8 cellular contexts compared by ENCODE assay signal in genomic region chr19:42255766-42256750, GRCh38. TPM values are rescaled to one million over a fixed set of nuclear protein-coding genes. Genes with fewer than 3 reads are reported as not detected.
DNase-seq lines count a peak whose midpoint lies in the region; ATAC-seq, FAIRE-seq and TF ChIP-seq lines count a peak whose summit lies in the region.

No MANE protein-coding gene starts in this region.

- no peak for TF ChIP-seq EP300 in SK-N-SH (IDR thresholded peaks at IDR 0.05; ENCODE audit: borderline replicate concordance in 1 of 2, low read depth in 1 of 2, low read length in 1 of 2)

- H3K9me2 ChIP-seq in SK-N-SH = no peaks in the 10 kb centered on the region

- H3K27me3 ChIP-seq in SK-N-SH (ENCODE audit: insufficient read depth) (no peaks in the 10 kb centered on the region), uterus (no peaks in the 10 kb centered on the region)

- ATAC-seq in mucosa of descending colon (no peak), HG02970 (IDR thresholded peaks at IDR 0.05; ENCODE audit: low FRiP score, unreplicated experiment) (no peak)
- ATAC-seq in activated CD4-positive, CD25-positive, alpha-beta regulatory T cell treated with anti-CD3 and anti-CD28 coated beads, Interleukin-2, amount 50 U/mL, for 24 hours = no peak

- TF ChIP-seq POLR2A in GM12892 (IDR thresholded peaks at IDR 0.05; ENCODE audit: low read depth, low read length) = no peak
- TF ChIP-seq POLR2A in uterus (IDR thresholded peaks at IDR 0.05) = peak in 1 of 2 donors; percentile 22

- H3K9me3 ChIP-seq in SK-N-SH (no peaks in the 10 kb centered on the region), mucosa of descending colon (no peaks in the 10 kb centered on the region), uterus (no peaks in the 10 kb centered on the region)

- peak overlapping the region; percentile 82 for H2AFZ ChIP-seq in SK-N-SH (ENCODE audit: low read depth)

- peak overlapping the region; percentile 99 for H3K4me2 ChIP-seq in SK-N-SH

- intact Hi-C loops in mucosa of descending colon (cut with DNase I, micrococcal nuclease) (no loop called here), uterus (cut with DNase I; ENCODE audit: low total_unique reads) (no loop called here)

- peak; percentile 72 for FAIRE-seq in GM12892 (lab: Jason Lieb, UNC)

- CTCF ChIA-PET in SK-N-SH (lab: Yijun Ruan, JAX) = interaction anchor here (0.7 to 2.2 kb wide), 9 partner anchors 10 to 133 kb away, joined by 3 to 27 read pairs (median 3); partner anchors contain the start of gene GSK3A

- H3K4me1 ChIP-seq in SK-N-SH (ENCODE audit: control insufficient read depth in 1 of 2, insufficient read depth in 2 of 2, low read depth in 1 of 2, low read length in 1 of 2) = peaks cover 4 to 22% of the 10 kb centered on the region in 2 experiments; a peak in 2 of 4 replicates
- H3K4me1 ChIP-seq in mucosa of descending colon (ENCODE audit: low read depth) = peaks cover 13% of the 10 kb centered on the region
- H3K4me1 ChIP-seq in uterus = peaks cover 7 to 10% of the 10 kb centered on the region in 2 donors

- H3K4me3 ChIP-seq in SK-N-SH (ENCODE audit: low read depth in 2 of 2, low read length in 1 of 2) = peak overlapping the region; percentile 89 to 92
- no peak overlapping the region for H3K4me3 ChIP-seq in mucosa of descending colon
- H3K4me3 ChIP-seq in uterus = peak overlapping the region; percentile 85 to 88

- H3K79me2 ChIP-seq in SK-N-SH (ENCODE audit: insufficient read depth) = peaks cover 45% of the 10 kb centered on the region

- POLR2A ChIA-PET in SK-N-SH (lab: Yijun Ruan, JAX) = interaction anchor here (0.7 to 1.9 kb wide), 6 partner anchors 11 to 26 kb away, joined by 3 to 6 read pairs (median 4); partner anchors contain the start of gene CIC

- TF ChIP-seq RAD21 in SK-N-SH (IDR thresholded peaks at IDR 0.05; ENCODE audit: low read length) = no peak

- peaks cover 23% of the 10 kb centered on the region for H3F3A ChIP-seq in SK-N-SH (replicated peaks; ENCODE audit: insufficient read depth)

- TF ChIP-seq CTCF in SK-N-SH (IDR thresholded peaks at IDR 0.05) = no peak
- no peak for TF ChIP-seq CTCF in mucosa of descending colon (IDR thresholded peaks at IDR 0.05)
- TF ChIP-seq CTCF in uterus (IDR thresholded peaks at IDR 0.05) = no peak

- WGBS in SK-N-SH (ENCODE audit: low lambda C conversion rate) = 3% methylated on average over 28 of the region's 38 CpGs

- DNase-seq in AG08395 (ENCODE audit: low spot score) (peak; percentile 37), GM12892 (ENCODE audit: insufficient read length) (no peak), SK-N-SH (peak; percentile 77), epidermal melanocyte (ENCODE audit: insufficient read length, low spot score) (peak; percentile 42), mucosa of descending colon (peak; percentile 49 to 76 (median 72)), uterus (peak; percentile 62 to 66)

- H3K27ac ChIP-seq in SK-N-SH (ENCODE audit: low read depth in 2 of 2, low read length in 1 of 2) (peak overlapping the region; percentile 97 to 98), uterus (peak overlapping the region; percentile 99 to 100)

- H3K36me3 ChIP-seq in SK-N-SH (replicated peaks in 1 of 2; ENCODE audit: control insufficient read depth in 1 of 2, insufficient read depth in 2 of 2, low read length in 1 of 2) = no peaks in the 10 kb centered on the region
- H3K36me3 ChIP-seq in mucosa of descending colon (ENCODE audit: low read depth) = no peaks in the 10 kb centered on the region
- H3K36me3 ChIP-seq in uterus = no peaks in the 10 kb centered on the region

- H3K9ac ChIP-seq in SK-N-SH = peak overlapping the region; percentile 90

- peaks cover 21% of the 10 kb centered on the region for H4K20me1 ChIP-seq in SK-N-SH (ENCODE audit: insufficient read depth)

TF ChIP-seq in SK-N-SH, 30 proteins besides CTCF, POLR2A, EP300 and RAD21:
- TF ChIP-seq IRF3 (IDR thresholded peaks at IDR 0.05; ENCODE audit: low read depth, low read length) = no peak
- peak; percentile 43; the same call in 1 of the 2 replicates for TF ChIP-seq POLR2AphosphoS5 (IDR thresholded peaks at IDR 0.05; ENCODE audit: low read depth, low read length)
- 0 out of 2 replicates have a peak, but pooled peaks have one; percentile 7 for TF ChIP-seq TCF12 (IDR thresholded peaks at IDR 0.05)
- no peak for TF ChIP-seq MEF2A (IDR thresholded peaks at IDR 0.05; ENCODE audit: borderline replicate concordance, low read depth)
- no peak for TF ChIP-seq SMC3 (IDR thresholded peaks at IDR 0.05; ENCODE audit: low read depth, low read length)
- TF ChIP-seq FOXJ3 (CRISPR knock-in tag; IDR thresholded peaks at IDR 0.05) = no peak
- TF ChIP-seq RCOR1 (IDR thresholded peaks at IDR 0.05; ENCODE audit: low read length) = no peak
- TF ChIP-seq USF2 (IDR thresholded peaks at IDR 0.05; ENCODE audit: borderline replicate concordance, low read depth, low read length) = no peak
- no peak for TF ChIP-seq GABPA (IDR thresholded peaks at IDR 0.05; ENCODE audit: low read depth)
- no peak for TF ChIP-seq NRF1 (IDR thresholded peaks at IDR 0.05; ENCODE audit: low read depth, low read length)
- TF ChIP-seq TEAD4 (IDR thresholded peaks at IDR 0.05; ENCODE audit: borderline replicate concordance, insufficient read depth) = no peak
- no peak for TF ChIP-seq SIN3A (IDR thresholded peaks at IDR 0.05; ENCODE audit: borderline replicate concordance, low read depth, low read length)
- no peak for TF ChIP-seq ELF1 (IDR thresholded peaks at IDR 0.05)
- TF ChIP-seq TAF1 (IDR thresholded peaks at IDR 0.05; ENCODE audit: borderline replicate concordance, low read depth, low read length) = no peak; the same call in 1 of the 2 replicates
- TF ChIP-seq, protein P1, sequence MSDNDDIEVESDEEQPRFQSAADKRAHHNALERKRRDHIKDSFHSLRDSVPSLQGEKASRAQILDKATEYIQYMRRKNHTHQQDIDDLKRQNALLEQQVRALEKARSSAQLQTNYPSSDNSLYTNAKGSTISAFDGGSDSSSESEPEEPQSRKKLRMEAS (IDR thresholded peaks at IDR 0.05; ENCODE audit: low read depth) = peak; percentile 11; the same call in 1 of the 2 replicates
- TF ChIP-seq EZH2phosphoT487 (IDR thresholded peaks at IDR 0.05; ENCODE audit: borderline replicate concordance, low read depth) = no peak
- no peak for TF ChIP-seq FOSL2 (IDR thresholded peaks at IDR 0.05; ENCODE audit: borderline replicate concordance, low read depth)
TF ChIP-seq in SK-N-SH: peak in this region for 3.

RNA-seq across cellular contexts. Expression of gene ERF, which starts 1.1 kb away (rescaled TPM):
- 10.6 TPM for polyA plus RNA-seq in GM12892 (2012; ENCODE audit: missing spikeins)
- 89.6 and 94.5 TPM in 2 replicates for polyA plus RNA-seq in SK-N-SH (2012; rRNA removed)
- polyA plus RNA-seq in SK-N-SH (2012; cell fraction: cytosol; rRNA removed) = 38.5 and 54.1 TPM in 2 replicates
- 101 and 184 TPM in 2 replicates for polyA plus RNA-seq in SK-N-SH (2012; cell fraction: nucleus; rRNA removed)
- 10 to 100 TPM; 35.7 to 75.2 (median 42.0) TPM for total RNA-seq in mucosa of descending colon
- 100 to 1,000 TPM in 1 of 4 donors, 10 to 100 TPM in 3; 14.1 to 141 (median 42.9) TPM for total RNA-seq in uterus

RNA-seq across cellular contexts. Expression of gene CIC, which starts 13.0 kb away (rescaled TPM):
- 6.1 TPM for polyA plus RNA-seq in GM12892 (2012; ENCODE audit: missing spikeins)
- 8.6 and 16.9 TPM in 2 replicates for polyA plus RNA-seq in SK-N-SH (2012; rRNA removed)
- 7.7 and 12.5 TPM in 2 replicates for polyA plus RNA-seq in SK-N-SH (2012; cell fraction: cytosol; rRNA removed)
- polyA plus RNA-seq in SK-N-SH (2012; cell fraction: nucleus; rRNA removed) = 67.2 and 121 TPM in 2 replicates
- total RNA-seq in mucosa of descending colon = 10 to 100 TPM; 47.3 to 78.0 (median 50.0) TPM
- 100 to 1,000 TPM in 1 of 4 donors, 10 to 100 TPM in 3; 28.7 to 155 (median 47.4) TPM for total RNA-seq in uterus

RNA-seq across cellular contexts. Expression of gene GSK3A, which starts 13.7 kb away (rescaled TPM):
- polyA plus RNA-seq in GM12892 (2012; ENCODE audit: missing spikeins) = 21.9 TPM
- 42.1 and 47.2 TPM in 2 replicates for polyA plus RNA-seq in SK-N-SH (2012; rRNA removed)
- polyA plus RNA-seq in SK-N-SH (2012; cell fraction: cytosol; rRNA removed) = 26.1 and 35.6 TPM in 2 replicates
- polyA plus RNA-seq in SK-N-SH (2012; cell fraction: nucleus; rRNA removed) = 27.6 and 44.6 TPM in 2 replicates
- total RNA-seq in mucosa of descending colon = 10 to 100 TPM; 41.8 to 52.0 (median 46.9) TPM
- total RNA-seq in uterus = 10 to 100 TPM in 3 of 4 donors, 1 to 10 TPM in 1; 3.5 to 44.3 (median 34.4) TPM

RNA-seq across cellular contexts. Expression of gene ZNF526, which starts 35.9 kb away (rescaled TPM):
- polyA plus RNA-seq in GM12892 (2012; ENCODE audit: missing spikeins) = 3.5 TPM
- 3.5 and 4.0 TPM in 2 replicates for polyA plus RNA-seq in SK-N-SH (2012; rRNA removed)
- polyA plus RNA-seq in SK-N-SH (2012; cell fraction: cytosol; rRNA removed) = 1.7 and 2.6 TPM in 2 replicates
- 3.4 and 4.3 TPM in 2 replicates for polyA plus RNA-seq in SK-N-SH (2012; cell fraction: nucleus; rRNA removed)
- 10 to 100 TPM in 2 of 3 donors, 1 to 10 TPM in 1; 9.9 to 13.4 (median 10.4) TPM for total RNA-seq in mucosa of descending colon
- 10 to 100 TPM in 2 of 4 donors, 1 to 10 TPM in 2; 1.0 to 20.6 (median 8.4) TPM for total RNA-seq in uterus

RNA-seq across cellular contexts. Expression of gene DEDD2, which starts 38.6 kb away (rescaled TPM):
- 11.7 TPM for polyA plus RNA-seq in GM12892 (2012; ENCODE audit: missing spikeins)
- polyA plus RNA-seq in SK-N-SH (2012; rRNA removed) = 30.2 and 31.1 TPM in 2 replicates
- polyA plus RNA-seq in SK-N-SH (2012; cell fraction: cytosol; rRNA removed) = 15.7 and 23.9 TPM in 2 replicates
- polyA plus RNA-seq in SK-N-SH (2012; cell fraction: nucleus; rRNA removed) = 29.2 and 30.8 TPM in 2 replicates
- 10 to 100 TPM; 28.0 to 40.1 (median 35.7) TPM for total RNA-seq in mucosa of descending colon
- 100 to 1,000 TPM in 1 of 4 donors, 10 to 100 TPM in 2, 1 to 10 TPM in 1; 8.2 to 127 (median 23.0) TPM for total RNA-seq in uterus
